In genomic region chr6:130394238-130394637, GRCh38 we compare ENCODE assay signal across 22 cellular contexts. TPM values are rescaled to one million over a fixed set of nuclear protein-coding genes. Genes with fewer than 3 reads are reported as not detected.
DNase-seq lines count a peak whose midpoint lies in the region; TF ChIP-seq lines count a peak whose summit lies in the region.
"Had no signal": no experiment of that assay in that cellular context is flagged by ENCODE, and none has a peak within 500 bp of the region (broad histone marks: within the 10 kb centered on the region; RNA-seq: fewer than 3 reads in every experiment).

No MANE protein-coding gene starts in this region.

- POLR2A ChIA-PET in MCF 10A (lab: Yijun Ruan, JAX): no interaction called here

- 10% methylated on average over 5 of the region's 5 CpGs for WGBS in mammary epithelial cell (ENCODE audit: low coverage, missing lambda C conversion rate)

- CTCF ChIA-PET in mammary epithelial cell (lab: Charles Lee; ENCODE audit: low non-redundant PET) (no interaction called here), MCF 10A (lab: Yijun Ruan, JAX) (interaction anchor here (2.2 kb wide), 1 partner anchor 304 kb away, joined by 8 read pairs; no protein-coding TSS in a partner anchor)

- no peaks in the 10 kb centered on the region for H3K36me3 ChIP-seq in mammary epithelial cell (ENCODE audit: insufficient read depth, low read length)
- H3K36me3 ChIP-seq: Peyer's patch, SJCRH30 had no signal

- TF ChIP-seq CTCF in mammary epithelial cell (conservative IDR thresholded peaks at IDR 0.05 in 1 of 2, IDR thresholded peaks at IDR 0.05 in 1 of 2; ENCODE audit: extremely low read depth in 1 of 2, insufficient read depth in 1 of 2, low read depth in 1 of 2, low read length in 2 of 2) (no peak), MCF 10A (IDR thresholded peaks at IDR 0.05; ENCODE audit: unreplicated experiment) (no peak), dorsolateral prefrontal cortex (IDR thresholded peaks at IDR 0.05 in 54 of 56, conservative IDR thresholded peaks at IDR 0.05 in 2 of 56; ENCODE audit: low read depth in 1 of 56, partially characterized antibody in 56 of 56) (no peak), GM20000 (IDR thresholded peaks at IDR 0.05; ENCODE audit: extremely low read depth, missing control alignments) (no peak)

- peaks cover 9% of the 10 kb centered on the region for H3K27me3 Mint-ChIP-seq in MCF 10A (ENCODE audit: insufficient read depth, unreplicated experiment)

- no peaks in the 10 kb centered on the region for H3K4me1 Mint-ChIP-seq in MCF 10A (ENCODE audit: insufficient read depth, unreplicated experiment)

- H3K9ac ChIP-seq in mammary epithelial cell (ENCODE audit: insufficient read depth, low read length): no peak overlapping the region

- no peaks in the 10 kb centered on the region for H3K4me1 ChIP-seq in mammary epithelial cell (ENCODE audit: insufficient read depth, low read length)
- H3K4me1 ChIP-seq: Peyer's patch, SJCRH30 had no signal

- H2AFZ ChIP-seq in mammary epithelial cell (ENCODE audit: low read depth, low read length): peak overlapping the region; percentile 18

- H3K9me3 Mint-ChIP-seq in MCF 10A (ENCODE audit: unreplicated experiment): no peaks in the 10 kb centered on the region
- H3K9me3 Mint-ChIP-seq: CD8-positive, alpha-beta T cell had no signal

- no peaks in the 10 kb centered on the region for H3K27me3 ChIP-seq in mammary epithelial cell (ENCODE audit: insufficient read depth, low read length)
- H3K27me3 ChIP-seq in dorsolateral prefrontal cortex: no peaks in the 10 kb centered on the region
- H3K27me3 ChIP-seq: Peyer's patch, SJCRH30 had no signal

- H3K79me2 ChIP-seq in mammary epithelial cell (ENCODE audit: insufficient read depth, low read length): peaks cover 6% of the 10 kb centered on the region

- H3K4me3 ChIP-seq in mammary epithelial cell (replicated peaks in 1 of 3; ENCODE audit: insufficient read depth in 1 of 3, low read depth in 2 of 3, low read length in 3 of 3): no peak overlapping the region
- no peak overlapping the region for H3K4me3 ChIP-seq in dorsolateral prefrontal cortex
- H3K4me3 ChIP-seq: Peyer's patch, SJCRH30 had no signal

- DNase-seq in mammary epithelial cell: no peak
- DNase-seq in MCF 10A (ENCODE audit: unreplicated experiment): no peak
- DNase-seq in dorsolateral prefrontal cortex: peak in 8 of 10 donors; percentile 31 to 76 (median 60)
- DNase-seq in occipital lobe (lab: John Stamatoyannopoulos, UW): peak; percentile 77
- DNase-seq in GM20000 (ENCODE audit: low spot score): no peak
- no peak for DNase-seq in GM03348 (ENCODE audit: low spot score)
- no peak for DNase-seq in NCI-H2196 (lab: John Stamatoyannopoulos, UW; ENCODE audit: unreplicated experiment)
- DNase-seq in activated effector memory CD4-positive, alpha-beta T cell treated with anti-CD3 and anti-CD28 coated beads, Interleukin-2, amount 50 U/mL, for 16 hours: no peak
- DNase-seq: 8988T; C1 segment of cervical spinal cord; CD8-positive, alpha-beta T cell; DND-41; IMR-90; NCI-H1048; NCI-H1436; NCI-H187 treated with DMSO at 0.1 percent for 48 hours; NCI-H226; NCI-H510A treated with DMSO at 0.1 percent for 48 hours; NCI-H748 treated with DMSO at 0.1 percent for 48 hours; Peyer's patch; SJCRH30 had no signal

- no peaks in the 10 kb centered on the region for H4K20me1 ChIP-seq in mammary epithelial cell (ENCODE audit: insufficient read depth, low read length)

- H3K4me3 Mint-ChIP-seq in MCF 10A (ENCODE audit: unreplicated experiment): no peak overlapping the region
- H3K4me3 Mint-ChIP-seq: CD8-positive, alpha-beta T cell had no signal

- in situ Hi-C loops in mammary epithelial cell (cut with MboI; ENCODE audit: low sequenced_read_pairs in 2 of 2): no loop called here

- BruUV-seq in mammary epithelial cell (replicated peaks; lab: Mats Ljungman, UMichigan): no TSS peak
- no TSS peak for BruUV-seq in MCF 10A (replicated peaks; lab: Mats Ljungman, UMichigan)

- no peak overlapping the region for H3K4me2 ChIP-seq in mammary epithelial cell (ENCODE audit: insufficient read depth, low read depth, low read length)

- intact Hi-C loops in mammary epithelial cell (cut with micrococcal nuclease) (no loop called here), MCF 10A (cut with micrococcal nuclease) (no loop called here), dorsolateral prefrontal cortex (cut with DNase I) (no loop called here)

- H3K27ac ChIP-seq in mammary epithelial cell (ENCODE audit: insufficient read depth, low read depth, low read length) (no peak overlapping the region), dorsolateral prefrontal cortex (no peak overlapping the region)
- H3K27ac ChIP-seq: Peyer's patch, SJCRH30 had no signal

- dilution Hi-C loops in mammary epithelial cell (cut with HindIII; ENCODE audit: low sequenced_read_pairs): no loop called here

- H3K36me3 Mint-ChIP-seq in MCF 10A (ENCODE audit: insufficient read depth, unreplicated experiment): no peaks in the 10 kb centered on the region
- H3K36me3 Mint-ChIP-seq: CD8-positive, alpha-beta T cell had no signal

- H3K9me3 ChIP-seq in mammary epithelial cell (replicated peaks; ENCODE audit: insufficient read depth, low read length): no peaks in the 10 kb centered on the region
- H3K9me3 ChIP-seq: Peyer's patch, SJCRH30 had no signal

- no peak overlapping the region for H3K27ac Mint-ChIP-seq in MCF 10A (ENCODE audit: low read depth, unreplicated experiment)
- H3K27ac Mint-ChIP-seq: CD8-positive, alpha-beta T cell had no signal

RNA-seq across cellular contexts. Expression of gene TMEM200A, which starts 28.4 kb away (rescaled TPM):
- total RNA-seq in mammary epithelial cell (10 to 100 TPM in 1 of 2 donors, 1 to 10 TPM in 1; 3.5 to 15.2 TPM), MCF 10A (2022) (not detected in 2 replicates), dorsolateral prefrontal cortex (1 to 10 TPM; 1.3 to 7.1 (median 2.9) TPM), occipital lobe (34.0 TPM)
- 11.6 TPM for polyA plus RNA-seq in mammary epithelial cell
- 12.8 TPM for polyA minus RNA-seq in mammary epithelial cell
- total RNA-seq: OCI-LY7 had no signal

Comparison
In these comparisons a context has a peak if more than half of its experiments do, and no peak if none do; other contexts are left out.
1. DNase-seq: peak in dorsolateral prefrontal cortex (8 of 10) and occipital lobe (single experiment); none in mammary epithelial cell (single experiment), MCF 10A (single experiment), GM20000 (single experiment), GM03348 (single experiment), NCI-H2196 (single experiment) and activated effector memory CD4-positive, alpha-beta T cell treated with anti-CD3 and anti-CD28 coated beads, Interleukin-2, amount 50 U/mL, for 16 hours (single experiment).